In genomic region chr1:83998599-83999315, GRCh38 we compare ENCODE assay signal across 8 cellular contexts. TPM values are rescaled to one million over a fixed set of nuclear protein-coding genes. Genes with fewer than 3 reads are reported as not detected.
DNase-seq lines count a peak whose midpoint lies in the region; ATAC-seq, FAIRE-seq and TF ChIP-seq lines count a peak whose summit lies in the region.

TSS of gene TTLL7 (minus strand) at chr1:83999132. CDS start at chr1:83952211, 46,921 bp downstream.

- TF ChIP-seq CTCF in D721Med (IDR thresholded peaks at IDR 0.05; ENCODE audit: insufficient read depth, missing control alignments) = no peak

- peak within 1 kb of the TSS; percentile 93 for H3K27ac ChIP-seq in temporal lobe (ENCODE audit: low read depth, low read length)

- ATAC-seq in GM21529 (IDR thresholded peaks at IDR 0.05; ENCODE audit: unreplicated experiment) = peak; percentile 89

- DNase-seq in D721Med (ENCODE audit: insufficient read length, low spot score) (peak; percentile 55), HuH-7.5 (ENCODE audit: low spot score) (peak; percentile 45), RKO (ENCODE audit: low spot score) (peak; percentile 57), activated gamma-delta T cell treated with Interleukin-2 at 50 U/mL for 16 hours (peak; percentile 33), globus pallidus (ENCODE audit: low spot score) (peak; percentile 88), nucleus accumbens (lab: John Stamatoyannopoulos, UW) (peak in 55 of 56 donors; percentile 53 to 97 (median 86))

- no peak for FAIRE-seq in D721Med (lab: Jason Lieb, UNC)

RNA-seq across cellular contexts. Expression of gene TTLL7, which starts in this region (rescaled TPM):
- 108 TPM for total RNA-seq in temporal lobe

Comparison
In these comparisons a context has a peak if more than half of its experiments do, and no peak if none do; other contexts are left out.
1. Peak in every context shown above with its lines: DNase-seq, ATAC-seq and H3K27ac ChIP-seq.
2. DNase-seq: peak in every context shown above with its lines; median percentile 88 in globus pallidus; 86 in nucleus accumbens; 57 in RKO; 55 in D721Med; 45 in HuH-7.5; 33 in activated gamma-delta T cell treated with Interleukin-2 at 50 U/mL for 16 hours.